Comparison of ENCODE assay signal across 23 cellular contexts in the genomic region with DNA sequence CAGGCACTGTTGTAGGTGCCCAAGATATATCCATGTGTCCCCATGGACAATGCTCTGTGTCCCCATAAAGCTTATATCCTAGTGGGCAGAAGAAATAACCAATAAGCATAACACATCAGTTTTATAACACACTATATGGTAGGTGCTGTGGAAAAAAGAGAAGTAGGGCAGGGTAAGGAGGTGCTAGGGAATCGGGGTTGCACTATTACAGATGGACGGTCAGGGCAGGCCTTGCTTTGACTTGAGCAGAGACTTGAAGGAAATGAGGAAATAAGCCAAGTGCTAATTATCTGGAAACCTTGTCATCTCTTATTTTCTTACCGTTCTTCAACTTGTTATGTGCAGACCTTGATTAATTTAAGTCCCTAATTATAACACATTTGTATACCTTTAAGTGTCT.
"Had no signal": no experiment of that assay in that cellular context is flagged by ENCODE, and none has a peak within 500 bp of the region (broad histone marks: within the 10 kb centered on the region; RNA-seq: fewer than 3 reads in every experiment).

No MANE protein-coding gene starts in this region.

- H3K9me3 ChIP-seq: esophagus squamous epithelium, gastroesophageal sphincter, left lung, lower lobe of right lung, sigmoid colon, stomach had no signal

- H3K4me1 ChIP-seq: lower lobe of right lung had no signal

- H3K9me3 Mint-ChIP-seq: immature natural killer cell; memory B cell; mesothelial cell of epicardium; natural killer cell treated with Interleukin-12 subunit alpha and Interleukin-12 subunit beta and Interleukin-15 and Interleukin-18, amount 100 ng/mL, for 72 hours had no signal

- H3K27me3 Mint-ChIP-seq: memory B cell; natural killer cell treated with Interleukin-12 subunit alpha and Interleukin-12 subunit beta and Interleukin-15 and Interleukin-18, amount 100 ng/mL, for 72 hours had no signal

- FAIRE-seq: endometrium, keratinocyte, urothelium cell line had no signal

- H3K4me3 ChIP-seq: esophagus squamous epithelium, gastroesophageal sphincter, left lung, lower lobe of right lung, sigmoid colon, skin epidermis, stomach had no signal

- H3K36me3 Mint-ChIP-seq: immature natural killer cell; memory B cell; mesothelial cell of epicardium; natural killer cell treated with Interleukin-12 subunit alpha and Interleukin-12 subunit beta and Interleukin-15 and Interleukin-18, amount 100 ng/mL, for 72 hours had no signal

- H3K4me3 Mint-ChIP-seq: immature natural killer cell; memory B cell; mesothelial cell of epicardium; natural killer cell treated with Interleukin-12 subunit alpha and Interleukin-12 subunit beta and Interleukin-15 and Interleukin-18, amount 100 ng/mL, for 72 hours had no signal

- H3K27me3 ChIP-seq: esophagus squamous epithelium, gastroesophageal sphincter, left lung, sigmoid colon, stomach had no signal

- H3K27ac ChIP-seq: epithelial cell of prostate, esophagus squamous epithelium, gastroesophageal sphincter, left lung, lower lobe of right lung, sigmoid colon, skin epidermis, stomach had no signal

- ATAC-seq: gastroesophageal sphincter; left lung; lower lobe of right lung; natural killer cell treated with Interleukin-12 subunit alpha and Interleukin-12 subunit beta and Interleukin-15 and Interleukin-18, amount 100 ng/mL, for 72 hours had no signal

- H3K36me3 ChIP-seq: esophagus squamous epithelium, gastroesophageal sphincter, left lung, lower lobe of right lung, sigmoid colon, stomach had no signal

- DNase-seq: effector memory CD4-positive, alpha-beta T cell; esophagus squamous epithelium; foreskin fibroblast; glutamatergic neuron; immature natural killer cell; left lung; lower lobe of right lung; sigmoid colon; stimulated activated CD4-positive, alpha-beta T cell treated with anti-CD3 and anti-CD28 coated beads, Interleukin-2, amount 100 ng/mL, for 24 hours; stimulated activated CD4-positive, alpha-beta T cell treated with anti-CD3 and anti-CD28 coated beads, Interleukin-4, amount 100 ng/mL, for 4 hours; stimulated activated naive CD4-positive, alpha-beta T cell; stomach; substantia nigra; trophoblast cell had no signal

- H3K27ac Mint-ChIP-seq: immature natural killer cell; memory B cell; mesothelial cell of epicardium; natural killer cell treated with Interleukin-12 subunit alpha and Interleukin-12 subunit beta and Interleukin-15 and Interleukin-18, amount 100 ng/mL, for 72 hours had no signal
